In genomic region chr16:3983081-3983520, GRCh38 we compare ENCODE assay signal across 8 cellular contexts.
DNase-seq lines count a peak whose midpoint lies in the region; ATAC-seq and TF ChIP-seq lines count a peak whose summit lies in the region.

No MANE protein-coding gene starts in this region.

- TF ChIP-seq POLR2A in vagina (IDR thresholded peaks at IDR 0.05): no peak

- ATAC-seq in HG03039 (IDR thresholded peaks at IDR 0.05; ENCODE audit: unreplicated experiment): no peak

- no peaks in the 10 kb centered on the region for H3F3A ChIP-seq in neural cell (ENCODE audit: insufficient read depth, low read length, poor library complexity, severe bottlenecking)

- TF ChIP-seq CTCF in fibroblast of mammary gland (conservative IDR thresholded peaks at IDR 0.05; ENCODE audit: control insufficient read depth, insufficient read depth, low read depth, low read length) (peak; percentile 70), neural cell (IDR thresholded peaks at IDR 0.05; ENCODE audit: poor library complexity, severe bottlenecking) (peak; percentile 79), vagina (IDR thresholded peaks at IDR 0.05) (peak; percentile 10 to 71 (median 22))

- no peaks in the 10 kb centered on the region for H3K79me2 ChIP-seq in neural cell (replicated peaks; ENCODE audit: insufficient read depth, low read length)

- H4K20me1 ChIP-seq in neural cell (ENCODE audit: insufficient read depth): no peaks in the 10 kb centered on the region

- no peak overlapping the region for H3K4me2 ChIP-seq in neural cell (ENCODE audit: low read length)

- TF ChIP-seq RAD21 in neural cell (conservative IDR thresholded peaks at IDR 0.05): peak; percentile 84

- no peaks in the 10 kb centered on the region for H3K36me3 ChIP-seq in neural cell (ENCODE audit: insufficient read depth, low read length)
- H3K36me3 ChIP-seq in vagina: peaks cover 0 to 4% of the 10 kb centered on the region in 2 donors

- TF ChIP-seq EP300 in neural cell (conservative IDR thresholded peaks at IDR 0.05; ENCODE audit: poor library complexity, severe bottlenecking): no peak

- H3K4me3 ChIP-seq in fibroblast of mammary gland (ENCODE audit: control insufficient read depth, low read depth, low read length) (no peak overlapping the region), neural cell (ENCODE audit: low read length) (no peak overlapping the region), vagina (no peak overlapping the region)

- no peak overlapping the region for H3K9ac ChIP-seq in neural cell (ENCODE audit: low read length)

- no peak overlapping the region for H2AFZ ChIP-seq in neural cell (ENCODE audit: low read depth, low read length)

- intact Hi-C loops in vagina (cut with DNase I): no loop called here

- no peak overlapping the region for H3K27ac ChIP-seq in neural cell (ENCODE audit: low read length)
- H3K27ac ChIP-seq in vagina: no peak overlapping the region

- H3K9me2 ChIP-seq in neural cell (ENCODE audit: insufficient read depth, low read length): no peaks in the 10 kb centered on the region

- DNase-seq in NK-92 treated with Interleukin-12 subunit alpha and Interleukin-12 subunit beta, amount 100 ng/mL, for 24 hours (lab: John Stamatoyannopoulos, UW): peak; percentile 7
- DNase-seq in NK-92 (lab: John Stamatoyannopoulos, UW; ENCODE audit: unreplicated experiment) (no peak), NCI-H524 (lab: John Stamatoyannopoulos, UW) (peak; percentile 47 to 88), fibroblast of mammary gland (ENCODE audit: low read depth) (peak; percentile 56), vagina (ENCODE audit: extremely low spot score in 2 of 2) (no peak)
- DNase-seq in activated T-cell treated with anti-CD3 and anti-CD28 coated beads, Interleukin-2, amount 50 U/mL, for 1 hour: peak; percentile 48

- H3K4me1 ChIP-seq in vagina: peaks cover 16% of the 10 kb centered on the region

- H3K27me3 ChIP-seq in neural cell (ENCODE audit: insufficient read depth, low read depth, low read length): no peaks in the 10 kb centered on the region
- no peaks in the 10 kb centered on the region for H3K27me3 ChIP-seq in vagina

- H3K9me3 ChIP-seq in neural cell (ENCODE audit: low read length): no peaks in the 10 kb centered on the region
- no peaks in the 10 kb centered on the region for H3K9me3 ChIP-seq in vagina

TF ChIP-seq in neural cell, 6 proteins besides CTCF, POLR2A, EP300 and RAD21:
- no peak for TF ChIP-seq POLR2AphosphoS5 (IDR thresholded peaks at IDR 0.05)
- peak; percentile 86 for TF ChIP-seq SMC3 (conservative IDR thresholded peaks at IDR 0.05; ENCODE audit: poor library complexity)
- peak; percentile 27 for TF ChIP-seq MXI1 (conservative IDR thresholded peaks at IDR 0.05; ENCODE audit: poor library complexity, severe bottlenecking)
- no peak for TF ChIP-seq TAF1 (IDR thresholded peaks at IDR 0.05; ENCODE audit: low read depth)

Comparison
In these comparisons a context has a peak if more than half of its experiments do, and no peak if none do; other contexts are left out.
1. DNase-seq: peak in NK-92 treated with Interleukin-12 subunit alpha and Interleukin-12 subunit beta, amount 100 ng/mL, for 24 hours (single experiment), NCI-H524 (2 of 2), activated T-cell treated with anti-CD3 and anti-CD28 coated beads, Interleukin-2, amount 50 U/mL, for 1 hour (single experiment) and fibroblast of mammary gland (single experiment); none in NK-92 (single experiment) and vagina (0 of 2).
2. CTCF ChIP-seq: peak in every context shown above with its lines; median percentile 79 in neural cell; 70 in fibroblast of mammary gland; 22 in vagina.